In the genomic region with DNA sequence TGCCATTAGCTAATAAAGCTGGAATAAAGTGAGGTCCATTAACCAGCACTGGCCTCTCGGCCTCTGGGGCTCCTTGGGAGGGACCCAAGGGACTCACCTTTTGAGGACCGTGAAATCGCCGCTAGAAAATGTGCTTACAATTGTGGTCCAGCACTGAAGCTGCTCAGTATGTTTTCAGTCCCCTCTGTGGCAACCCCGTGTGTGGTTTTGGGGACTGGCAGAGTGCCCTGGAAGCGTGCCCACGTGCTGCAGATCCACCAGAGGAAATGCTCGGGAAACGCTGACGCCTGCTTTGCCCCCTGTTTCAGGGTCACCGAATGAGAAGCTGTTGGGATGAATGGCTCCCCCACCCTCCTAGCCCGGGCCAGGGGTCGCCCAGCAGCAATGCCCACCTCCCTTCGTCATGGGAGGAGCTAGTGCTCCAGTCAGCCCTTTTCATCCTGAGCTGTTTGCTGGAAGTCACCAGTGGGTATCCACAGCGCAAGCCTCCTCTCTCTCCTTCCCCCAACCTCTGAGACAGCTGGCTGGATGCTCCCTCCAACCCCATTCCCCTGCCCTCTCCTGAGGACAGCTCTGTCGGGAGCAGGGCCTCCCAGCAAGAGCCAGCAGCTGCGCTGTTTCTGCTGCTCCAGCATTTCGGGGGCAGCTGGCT, we compare ENCODE assay signal across 8 cellular contexts. TPM values are rescaled to one million over a fixed set of nuclear protein-coding genes. Genes with fewer than 3 reads are reported as not detected.
DNase-seq lines count a peak whose midpoint lies in the region; ATAC-seq and TF ChIP-seq lines count a peak whose summit lies in the region.

No MANE protein-coding gene starts in this region.

- DNase-seq in CD1c-positive myeloid dendritic cell (ENCODE audit: extremely low spot score) (peak; percentile 67), LNCaP clone FGC (ENCODE audit: low read depth) (no peak), anterior cingulate cortex (lab: John Stamatoyannopoulos, UW) (peak in 36 of 58 donors; percentile 14 to 66 (median 34)), hippocampal formation (lab: John Stamatoyannopoulos, UW) (peak; percentile 13 to 41), spleen (peak; percentile 88), HAP-1 (ENCODE audit: low spot score in 2 of 2) (no peak), OCI-M2 (lab: John Stamatoyannopoulos, UW; ENCODE audit: unreplicated experiment) (no peak)

- no peak for TF ChIP-seq POLR2A in spleen (IDR thresholded peaks at IDR 0.05)

- H3K36me3 ChIP-seq in spleen: no peaks in the 10 kb centered on the region
- H3K36me3 ChIP-seq in HAP-1 (replicated peaks): no peaks in the 10 kb centered on the region

- WGBS in spleen, 5 donors: 6 to 14% (median 10%) methylated on average over 17 to 18 of the region's 18 CpGs

- peaks cover 26 to 75% (median 48%) of the 10 kb centered on the region in 6 donors for H3K4me1 ChIP-seq in spleen
- no peaks in the 10 kb centered on the region for H3K4me1 ChIP-seq in HAP-1

- H3K4me3 ChIP-seq in LNCaP clone FGC (ENCODE audit: low read depth, low read length) (peak overlapping the region; percentile 37), spleen (peak overlapping the region in 6 of 8 donors; percentile 18 to 65 (median 28)), HAP-1 (no peak overlapping the region)

- H3K27me3 ChIP-seq in spleen (replicated peaks in 1 of 7) (peaks cover 0 to 31% (median 5%) of the 10 kb centered on the region in 7 donors), HAP-1 (ENCODE audit: low read depth) (no peaks in the 10 kb centered on the region)

- peak overlapping the region; percentile 43 to 86 (median 81) for H3K27ac ChIP-seq in spleen

- ATAC-seq in GM18502 (IDR thresholded peaks at IDR 0.05; ENCODE audit: poor library complexity, unreplicated experiment): no peak

- in situ Hi-C loops in HAP-1 (cut with MboI; ENCODE audit: low sequenced_read_pairs): no loop called here

- TF ChIP-seq CTCF in LNCaP clone FGC (IDR thresholded peaks at IDR 0.05; ENCODE audit: control insufficient read depth, extremely low read depth, insufficient read depth) (no peak), spleen (IDR thresholded peaks at IDR 0.05 in 8 of 11, conservative IDR thresholded peaks at IDR 0.05 in 3 of 11) (no peak)

- intact Hi-C loops in spleen (cut with DNase I; ENCODE audit: low total_unique reads): no loop called here

- H3K9me3 ChIP-seq in spleen: no peaks in the 10 kb centered on the region
- H3K9me3 ChIP-seq in HAP-1: no peaks in the 10 kb centered on the region

RNA-seq across cellular contexts. Expression of a gene that starts 33.1 kb away (rescaled TPM):
- total RNA-seq in spleen: 10 to 100 TPM; 23.4 to 95.3 (median 52.9) TPM
- polyA plus RNA-seq in spleen: 10 to 100 TPM in 2 of 3 donors, 1 to 10 TPM in 1; 5.7 to 27.0 (median 12.7) TPM

RNA-seq across cellular contexts. Expression of a gene that starts 47.8 kb away (rescaled TPM):
- 10 to 100 TPM in 2 of 7 donors, 1 to 10 TPM in 5; 1.4 to 18.7 (median 8.8) TPM for total RNA-seq in spleen
- polyA plus RNA-seq in spleen: 1 to 10 TPM in 2 of 3 donors, under 1 TPM in 1; 0.70 to 3.8 (median 3.1) TPM

Comparison
In these comparisons a context has a peak if more than half of its experiments do, and no peak if none do; other contexts are left out.
1. DNase-seq: peak in CD1c-positive myeloid dendritic cell (single experiment), anterior cingulate cortex (36 of 58), hippocampal formation (2 of 2) and spleen (single experiment); none in LNCaP clone FGC (single experiment), HAP-1 (0 of 2) and OCI-M2 (single experiment).